26 cellular contexts compared by ENCODE assay signal in genomic region chr2:20555954-20556353, GRCh38.
"Had no signal": no experiment of that assay in that cellular context is flagged by ENCODE, and none has a peak within 500 bp of the region (broad histone marks: within the 10 kb centered on the region; RNA-seq: fewer than 3 reads in every experiment).

No MANE protein-coding gene starts in this region.

- ATAC-seq: activated CD4-positive, alpha-beta T cell treated with anti-CD3 and anti-CD28 coated beads for 36 hours; activated T-cell treated with anti-CD3 and anti-CD28 coated beads, Interleukin-2, amount 50 U/mL, for 72 hours had no signal

- H3K4me1 Mint-ChIP-seq: activated CD4-positive, alpha-beta T cell treated with anti-CD3 and anti-CD28 coated beads for 36 hours; activated naive CD8-positive, alpha-beta T cell treated with anti-CD3 and anti-CD28 coated beads for 36 hours had no signal

- H3K36me3 ChIP-seq: brain microvascular endothelial cell, cardiac muscle cell, MG63 had no signal

- H3K4me3 Mint-ChIP-seq: activated CD4-positive, alpha-beta memory T cell treated with anti-CD3 and anti-CD28 coated beads, Interleukin-2, amount 10 ng/mL, durations not matched to agents 7 days and 5 days; activated CD4-positive, alpha-beta T cell treated with anti-CD3 and anti-CD28 coated beads for 36 hours; activated naive CD4-positive, alpha-beta T cell treated with anti-CD3 and anti-CD28 coated beads, Interleukin-2, amount 10 ng/mL, durations not matched to agents 7 days and 5 days; activated naive CD8-positive, alpha-beta T cell treated with anti-CD3 and anti-CD28 coated beads for 36 hours; activated T-cell treated with anti-CD3 and anti-CD28 coated beads, Interleukin-2, amount 50 U/mL, for 72 hours had no signal

- H3K9me3 ChIP-seq: MG63 had no signal

- DNase-seq: activated CD4-positive, alpha-beta memory T cell treated with anti-CD3 and anti-CD28 coated beads, Interleukin-2, amount 10 ng/mL, durations not matched to agents 7 days and 5 days; activated CD4-positive, alpha-beta T cell treated with anti-CD3 and anti-CD28 coated beads for 36 hours; activated CD4-positive, alpha-beta T cell treated with anti-CD3 and anti-CD28 coated beads, Interleukin-2, amount 50 U/mL, for 1 hour; activated gamma-delta T cell treated with Interleukin-2 at 50 U/mL for 16 hours; activated naive CD4-positive, alpha-beta T cell treated with anti-CD3 and anti-CD28 coated beads, Interleukin-2, amount 10 ng/mL, durations not matched to agents 7 days and 5 days; activated naive CD8-positive, alpha-beta T cell treated with anti-CD3 and anti-CD28 coated beads for 36 hours; activated T-cell treated with anti-CD3 and anti-CD28 coated beads for 4 hours; activated T-cell treated with anti-CD3 and anti-CD28 coated beads, Interleukin-2, amount 50 U/mL, for 72 hours; brain microvascular endothelial cell; MG63; MV-4-11; NCI-H1092 treated with DMSO at 0.1 percent for 48 hours; NCI-H1417 treated with DMSO at 0.1 percent for 48 hours; NCI-H1694; NCI-H2029; NCI-H2107; NCI-H345; NCI-H510A; NCI-H526 treated with DMSO at 0.1 percent for 48 hours; NCI-H82; SIG-M5; T-helper 1 cell had no signal

- H3K4me3 ChIP-seq: cardiac muscle cell, MG63, SK-N-MC had no signal

- H3K27ac ChIP-seq: brain microvascular endothelial cell, cardiac muscle cell, SK-N-MC, VCaP had no signal

- H3K27me3 ChIP-seq: brain microvascular endothelial cell, cardiac muscle cell, MG63 had no signal

- H3K9me3 Mint-ChIP-seq: activated CD4-positive, alpha-beta memory T cell treated with anti-CD3 and anti-CD28 coated beads, Interleukin-2, amount 10 ng/mL, durations not matched to agents 7 days and 5 days; activated naive CD4-positive, alpha-beta T cell treated with anti-CD3 and anti-CD28 coated beads, Interleukin-2, amount 10 ng/mL, durations not matched to agents 7 days and 5 days; activated naive CD8-positive, alpha-beta T cell treated with anti-CD3 and anti-CD28 coated beads for 36 hours; activated T-cell treated with anti-CD3 and anti-CD28 coated beads, Interleukin-2, amount 50 U/mL, for 72 hours; activated T-helper 2 cell treated with anti-CD3 and anti-CD28 coated beads, Interferon-gamma antibody, Interleukin-2, Interleukin-4, amounts not matched to agents 10 μg/mL and 5 μg/mL and 100 μg/mL, durations not matched to agents 14 hours and 24 hours and 36 hours had no signal

- H3K36me3 Mint-ChIP-seq: activated naive CD4-positive, alpha-beta T cell treated with anti-CD3 and anti-CD28 coated beads, Interleukin-2, amount 10 ng/mL, durations not matched to agents 7 days and 5 days; activated naive CD8-positive, alpha-beta T cell treated with anti-CD3 and anti-CD28 coated beads for 36 hours had no signal

- H3K27ac Mint-ChIP-seq: activated CD4-positive, alpha-beta memory T cell treated with anti-CD3 and anti-CD28 coated beads, Interleukin-2, amount 10 ng/mL, durations not matched to agents 7 days and 5 days; activated CD4-positive, alpha-beta T cell treated with anti-CD3 and anti-CD28 coated beads for 36 hours; activated naive CD4-positive, alpha-beta T cell treated with anti-CD3 and anti-CD28 coated beads, Interleukin-2, amount 10 ng/mL, durations not matched to agents 7 days and 5 days; activated naive CD8-positive, alpha-beta T cell treated with anti-CD3 and anti-CD28 coated beads for 36 hours; activated T-cell treated with anti-CD3 and anti-CD28 coated beads, Interleukin-2, amount 50 U/mL, for 72 hours; activated T-helper 2 cell treated with anti-CD3 and anti-CD28 coated beads, Interferon-gamma antibody, Interleukin-2, Interleukin-4, amounts not matched to agents 10 μg/mL and 5 μg/mL and 100 μg/mL, durations not matched to agents 14 hours and 24 hours and 36 hours had no signal
